17 cellular contexts compared by ENCODE assay signal in genomic region chr15:22989576-22990477, GRCh38. TPM values are rescaled to one million over a fixed set of nuclear protein-coding genes. Genes with fewer than 3 reads are reported as not detected.
DNase-seq lines count a peak whose midpoint lies in the region; ATAC-seq and TF ChIP-seq lines count a peak whose summit lies in the region.
"Had no signal": no experiment of that assay in that cellular context is flagged by ENCODE, and none has a peak within 500 bp of the region (broad histone marks: within the 10 kb centered on the region; RNA-seq: fewer than 3 reads in every experiment).

No MANE protein-coding gene starts in this region.

- ATAC-seq in central memory CD8-positive, alpha-beta T cell (replicated peaks; ENCODE audit: extremely low read depth, poor library complexity, severe bottlenecking), result no peak
- ATAC-seq in SK-N-SH treated with all-trans-retinoic acid at 6 μM for 48 hours, result no peak; the same call in 1 of the 3 replicates

- no peak overlapping the region for H3K18ac ChIP-seq in trophoblast cell (ENCODE audit: low read length)

- H3K23ac ChIP-seq in trophoblast cell (ENCODE audit: low read length), result no peak overlapping the region

- no peaks in the 10 kb centered on the region for H3K79me1 ChIP-seq in trophoblast cell (ENCODE audit: low read length)

- H3K27ac ChIP-seq in trophoblast cell (ENCODE audit: low read depth, low read length), result no peak overlapping the region
- H3K27ac ChIP-seq in smooth muscle cell (ENCODE audit: low read depth), result no peak overlapping the region
- H3K27ac ChIP-seq: C4-2B, KMS-11, testis had no signal

- no peak overlapping the region for H3K4me2 ChIP-seq in trophoblast cell (ENCODE audit: low read length)
- no peak overlapping the region for H3K4me2 ChIP-seq in smooth muscle cell
- H3K4me2 ChIP-seq: KMS-11 had no signal

- H4K91ac ChIP-seq in trophoblast cell (ENCODE audit: low read depth, low read length), result no peak overlapping the region

- H3K9me3 ChIP-seq in trophoblast cell (ENCODE audit: insufficient read depth, low read depth, low read length), result no peaks in the 10 kb centered on the region
- H3K9me3 ChIP-seq in smooth muscle cell (replicated peaks; ENCODE audit: low read depth), result no peaks in the 10 kb centered on the region
- H3K9me3 ChIP-seq: testis had no signal

- H3K9ac ChIP-seq in trophoblast cell (ENCODE audit: low read length) (no peak overlapping the region), smooth muscle cell (ENCODE audit: low read depth) (no peak overlapping the region)
- H3K9ac ChIP-seq: KMS-11 had no signal

- no CpG with 5 or more reads among the region's 7 CpGs for WGBS in trophoblast cell (ENCODE audit: extremely low coverage, insufficient coverage, insufficient read length)
- WGBS in smooth muscle cell (ENCODE audit: low lambda C conversion rate), result 80% methylated on average over 7 of the region's 7 CpGs

- no peak overlapping the region for H3K4me3 Mint-ChIP-seq in central memory CD8-positive, alpha-beta T cell

- no peak overlapping the region for H2AK5ac ChIP-seq in trophoblast cell (ENCODE audit: low read length)

- H2BK5ac ChIP-seq in trophoblast cell (ENCODE audit: low read depth, low read length, poor library complexity), result no peak overlapping the region

- peaks cover 0 to 5% of the 10 kb centered on the region in 2 experiments for H3K36me3 ChIP-seq in trophoblast cell (ENCODE audit: control insufficient read depth in 1 of 2, insufficient read depth in 2 of 2, low read length in 2 of 2)
- no peaks in the 10 kb centered on the region for H3K36me3 ChIP-seq in smooth muscle cell (ENCODE audit: low read depth)

- H2AFZ ChIP-seq in trophoblast cell (ENCODE audit: insufficient read depth, low read length, poor library complexity), result no peak overlapping the region
- no peak overlapping the region for H2AFZ ChIP-seq in smooth muscle cell (ENCODE audit: low read depth)

- no peaks in the 10 kb centered on the region for H4K20me1 ChIP-seq in smooth muscle cell (ENCODE audit: low read depth)

- peaks cover 10% of the 10 kb centered on the region for H3K36me3 Mint-ChIP-seq in central memory CD8-positive, alpha-beta T cell (ENCODE audit: insufficient read depth)

- H4K12ac ChIP-seq in trophoblast cell (ENCODE audit: low read depth, low read length), result no peak overlapping the region

- TF ChIP-seq RAD21 in Ishikawa (IDR thresholded peaks at IDR 0.05; ENCODE audit: low read depth), result peak; percentile 12; the same call in 1 of the 2 replicates

- H3K9me3 Mint-ChIP-seq in central memory CD8-positive, alpha-beta T cell, result no peaks in the 10 kb centered on the region

- no peak for TF ChIP-seq EP300 in Ishikawa (IDR thresholded peaks at IDR 0.05; ENCODE audit: borderline replicate concordance)

- no peaks in the 10 kb centered on the region for H3K4me1 Mint-ChIP-seq in central memory CD8-positive, alpha-beta T cell

- H3K27ac Mint-ChIP-seq in central memory CD8-positive, alpha-beta T cell (ENCODE audit: low read depth), result peak overlapping the region; percentile 19

- no peak overlapping the region for H3K4ac ChIP-seq in trophoblast cell (ENCODE audit: low read depth, low read length)

- no peak overlapping the region for H4K8ac ChIP-seq in trophoblast cell (ENCODE audit: low read depth, low read length)

- no peak overlapping the region for H2BK12ac ChIP-seq in trophoblast cell (ENCODE audit: low read length)

- H3K27me3 Mint-ChIP-seq in central memory CD8-positive, alpha-beta T cell, result no peaks in the 10 kb centered on the region

- no peak overlapping the region for H2BK120ac ChIP-seq in trophoblast cell (ENCODE audit: insufficient read depth, low read length, poor library complexity)

- peak; percentile 14 for DNase-seq in DMS53 treated with DMSO at 0.1 percent for 48 hours (lab: John Stamatoyannopoulos, UW; ENCODE audit: unreplicated experiment)
- DNase-seq in central memory CD8-positive, alpha-beta T cell (ENCODE audit: low spot score in 2 of 2), result no peak
- peak; percentile 91 to 95 for DNase-seq in trophoblast cell
- no peak for DNase-seq in NCI-H1930 (lab: John Stamatoyannopoulos, UW)
- DNase-seq in smooth muscle cell (lab: John Stamatoyannopoulos, UW; ENCODE audit: unreplicated experiment), result no peak
- DNase-seq: activated CD4-positive, alpha-beta T cell treated with anti-CD3 and anti-CD28 coated beads for 48 hours; activated T-cell treated with anti-CD3 and anti-CD28 coated beads, Interleukin-2, amount 50 U/mL, for 48 hours; cerebellar nuclear complex; glutamatergic neuron; NCI-H146; NCI-H524 treated with DMSO at 0.1 percent for 48 hours; posterior cingulate gyrus; testis had no signal

- H3K4me1 ChIP-seq in trophoblast cell (ENCODE audit: control insufficient read depth in 1 of 2, insufficient read depth in 2 of 2, low read length in 2 of 2), result peaks cover 4 to 11% of the 10 kb centered on the region in 2 experiments
- H3K4me1 ChIP-seq in smooth muscle cell (ENCODE audit: low read depth), result no peaks in the 10 kb centered on the region
- H3K4me1 ChIP-seq: testis had no signal

- no peaks in the 10 kb centered on the region for H3F3A ChIP-seq in smooth muscle cell (ENCODE audit: low read depth)

- H3K4me3 ChIP-seq in trophoblast cell (ENCODE audit: low read depth, low read length) (no peak overlapping the region), smooth muscle cell (no peak overlapping the region)
- H3K4me3 ChIP-seq: testis had no signal

- no peak overlapping the region for H3K14ac ChIP-seq in trophoblast cell (ENCODE audit: low read length)

- no peaks in the 10 kb centered on the region for H3K79me2 ChIP-seq in trophoblast cell (ENCODE audit: control insufficient read depth, insufficient read depth, low read length, poor library complexity)
- H3K79me2 ChIP-seq in smooth muscle cell (ENCODE audit: low read depth), result no peaks in the 10 kb centered on the region

- H3K27me3 ChIP-seq in trophoblast cell (ENCODE audit: insufficient read depth, low read length) (no peaks in the 10 kb centered on the region), smooth muscle cell (ENCODE audit: low read depth) (no peaks in the 10 kb centered on the region)
- H3K27me3 ChIP-seq: testis had no signal

- no peak for TF ChIP-seq CTCF in smooth muscle cell (IDR thresholded peaks at IDR 0.05; ENCODE audit: borderline replicate concordance, insufficient read depth, poor library complexity, severe bottlenecking)

TF ChIP-seq in Ishikawa, 13 proteins besides CTCF, POLR2A, EP300 and RAD21 (continues in another document):
- TF ChIP-seq FOXM1 (IDR thresholded peaks at IDR 0.05; ENCODE audit: borderline replicate concordance, low read depth) (no peak), TCF12 (IDR thresholded peaks at IDR 0.05; ENCODE audit: low read depth) (no peak), TAF1 (IDR thresholded peaks at IDR 0.05; ENCODE audit: low read depth) (no peak), NFIC (IDR thresholded peaks at IDR 0.05) (no peak), USF1 (IDR thresholded peaks at IDR 0.05) (no peak), EGR1 (IDR thresholded peaks at IDR 0.05) (no peak), YY1 (IDR thresholded peaks at IDR 0.05; ENCODE audit: low read depth) (no peak), CEBPB (IDR thresholded peaks at IDR 0.05) (no peak), TEAD4 (IDR thresholded peaks at IDR 0.05) (no peak)
- TF ChIP-seq, protein P1, sequence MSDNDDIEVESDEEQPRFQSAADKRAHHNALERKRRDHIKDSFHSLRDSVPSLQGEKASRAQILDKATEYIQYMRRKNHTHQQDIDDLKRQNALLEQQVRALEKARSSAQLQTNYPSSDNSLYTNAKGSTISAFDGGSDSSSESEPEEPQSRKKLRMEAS (IDR thresholded peaks at IDR 0.05), result no peak

TF ChIP-seq in SK-N-SH treated with all-trans-retinoic acid at 6 μM for 48 hours, 23 proteins besides CTCF, POLR2A, EP300 and RAD21 (continues in another document):
- TF ChIP-seq GLIS3 (CRISPR knock-in tag; IDR thresholded peaks at IDR 0.05) (no peak), ZNF8 (CRISPR knock-in tag; IDR thresholded peaks at IDR 0.05) (no peak), SNAI2 (CRISPR knock-in tag; IDR thresholded peaks at IDR 0.05) (no peak), ARNTL (CRISPR knock-in tag; IDR thresholded peaks at IDR 0.05; ENCODE audit: borderline replicate concordance, low read depth) (no peak)
- TF ChIP-seq, protein P2, sequence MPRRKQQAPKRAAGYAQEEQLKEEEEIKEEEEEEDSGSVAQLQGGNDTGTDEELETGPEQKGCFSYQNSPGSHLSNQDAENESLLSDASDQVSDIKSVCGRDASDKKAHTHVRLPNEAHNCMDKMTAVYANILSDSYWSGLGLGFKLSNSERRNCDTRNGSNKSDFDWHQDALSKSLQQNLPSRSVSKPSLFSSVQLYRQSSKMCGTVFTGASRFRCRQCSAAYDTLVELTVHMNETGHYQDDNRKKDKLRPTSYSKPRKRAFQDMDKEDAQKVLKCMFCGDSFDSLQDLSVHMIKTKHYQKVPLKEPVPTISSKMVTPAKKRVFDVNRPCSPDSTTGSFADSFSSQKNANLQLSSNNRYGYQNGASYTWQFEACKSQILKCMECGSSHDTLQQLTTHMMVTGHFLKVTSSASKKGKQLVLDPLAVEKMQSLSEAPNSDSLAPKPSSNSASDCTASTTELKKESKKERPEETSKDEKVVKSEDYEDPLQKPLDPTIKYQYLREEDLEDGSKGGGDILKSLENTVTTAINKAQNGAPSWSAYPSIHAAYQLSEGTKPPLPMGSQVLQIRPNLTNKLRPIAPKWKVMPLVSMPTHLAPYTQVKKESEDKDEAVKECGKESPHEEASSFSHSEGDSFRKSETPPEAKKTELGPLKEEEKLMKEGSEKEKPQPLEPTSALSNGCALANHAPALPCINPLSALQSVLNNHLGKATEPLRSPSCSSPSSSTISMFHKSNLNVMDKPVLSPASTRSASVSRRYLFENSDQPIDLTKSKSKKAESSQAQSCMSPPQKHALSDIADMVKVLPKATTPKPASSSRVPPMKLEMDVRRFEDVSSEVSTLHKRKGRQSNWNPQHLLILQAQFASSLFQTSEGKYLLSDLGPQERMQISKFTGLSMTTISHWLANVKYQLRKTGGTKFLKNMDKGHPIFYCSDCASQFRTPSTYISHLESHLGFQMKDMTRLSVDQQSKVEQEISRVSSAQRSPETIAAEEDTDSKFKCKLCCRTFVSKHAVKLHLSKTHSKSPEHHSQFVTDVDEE (CRISPR knock-in tag; IDR thresholded peaks at IDR 0.05), result no peak

RNA-seq across cellular contexts. Expression of gene CYFIP1, which starts 9.7 kb away (rescaled TPM):
- 58.6 and 59.7 TPM in 2 replicates for polyA plus RNA-seq in trophoblast cell (2013)
- total RNA-seq in smooth muscle cell, result 65.2 and 86.2 TPM in 2 replicates
- 67.6 and 69.6 TPM in 2 replicates for polyA plus RNA-seq in smooth muscle cell

RNA-seq across cellular contexts. Expression of gene TUBGCP5, which starts 49.5 kb away (rescaled TPM):
- polyA plus RNA-seq in trophoblast cell (2013), result 9.0 and 9.2 TPM in 2 replicates
- total RNA-seq in smooth muscle cell, result 13.9 and 17.2 TPM in 2 replicates
- 7.9 and 8.8 TPM in 2 replicates for polyA plus RNA-seq in smooth muscle cell

Comparison
In these comparisons a context has a peak if more than half of its experiments do, and no peak if none do; other contexts are left out.
1. DNase-seq: peak in DMS53 treated with DMSO at 0.1 percent for 48 hours (single experiment) and trophoblast cell (2 of 2); none in central memory CD8-positive, alpha-beta T cell (0 of 2), NCI-H1930 (0 of 2) and smooth muscle cell (single experiment).